In genomic region chr1:77991638-77992037, GRCh38 we compare ENCODE assay signal across 25 cellular contexts.
"Had no signal": no experiment of that assay in that cellular context is flagged by ENCODE, and none has a peak within 500 bp of the region (broad histone marks: within the 10 kb centered on the region; RNA-seq: fewer than 3 reads in every experiment).

No MANE protein-coding gene starts in this region.

- DNase-seq: activated CD4-positive, alpha-beta T cell treated with anti-CD3 and anti-CD28 coated beads for 36 hours; activated CD4-positive, alpha-beta T cell treated with anti-CD3 and anti-CD28 coated beads, Interleukin-2, amount 50 U/mL, for 4 hours; activated CD8-positive, alpha-beta memory T cell treated with anti-CD3 and anti-CD28 coated beads for 24 hours; activated CD8-positive, alpha-beta memory T cell treated with anti-CD3 and anti-CD28 coated beads, Interleukin-2, amount 50 U/mL, for 4 hours; activated T-cell treated with anti-CD3 and anti-CD28 coated beads, Interleukin-2, amount 50 U/mL, for 24 hours; aorta; brain microvascular endothelial cell; effector memory CD8-positive, alpha-beta T cell; heart left ventricle; left ventricle myocardium inferior; midbrain; ovary; psoas muscle; right cardiac atrium; stimulated activated CD4-positive, alpha-beta T cell treated with anti-CD3 and anti-CD28 coated beads, Interleukin-1b, Interleukin-23, amount 100 ng/mL, for 48 hours; substantia nigra; T-helper 1 cell; tibial artery; WERI-Rb-1 had no signal

- H3K27me3 Mint-ChIP-seq: activated CD4-positive, alpha-beta T cell treated with anti-CD3 and anti-CD28 coated beads for 36 hours; activated T-cell treated with anti-CD3 and anti-CD28 coated beads, Interleukin-2, amount 50 U/mL, for 24 hours; activated T-helper 17 cell treated with anti-CD3 and anti-CD28 coated beads, Interleukin-2, amount 50 U/mL, for 72 hours; central memory CD8-positive, alpha-beta T cell; effector memory CD8-positive, alpha-beta T cell; stimulated activated naive CD8-positive, alpha-beta T cell treated with anti-CD3 and anti-CD28 coated beads, Interleukin-15, Interleukin-2, amounts not matched to agents 100 ng/mL and 50 ng/mL, for 24 hours had no signal

- H3K9me3 ChIP-seq: heart left ventricle, left ventricle myocardium inferior, neutrophil, ovary, psoas muscle, tibial artery had no signal

- H3K27ac Mint-ChIP-seq: activated CD4-positive, alpha-beta T cell treated with anti-CD3 and anti-CD28 coated beads for 36 hours; activated naive CD4-positive, alpha-beta T cell treated with anti-CD3 and anti-CD28 coated beads, Interleukin-2, amount 50 U/mL, for 72 hours; activated T-cell treated with anti-CD3 and anti-CD28 coated beads, Interleukin-2, amount 50 U/mL, for 24 hours; effector memory CD8-positive, alpha-beta T cell; nephron; stimulated activated naive CD8-positive, alpha-beta T cell treated with anti-CD3 and anti-CD28 coated beads, Interleukin-15, Interleukin-2, amounts not matched to agents 100 ng/mL and 50 ng/mL, for 24 hours had no signal

- H3K4me3 ChIP-seq: heart left ventricle, left ventricle myocardium inferior, ovary, psoas muscle, tibial artery had no signal

- H3K27me3 ChIP-seq: brain microvascular endothelial cell, heart left ventricle, neutrophil, ovary, tibial artery had no signal

- H3K9me3 Mint-ChIP-seq: activated naive CD4-positive, alpha-beta T cell treated with anti-CD3 and anti-CD28 coated beads, Interleukin-2, amount 50 U/mL, for 72 hours; activated T-cell treated with anti-CD3 and anti-CD28 coated beads, Interleukin-2, amount 50 U/mL, for 24 hours; activated T-helper 17 cell treated with anti-CD3 and anti-CD28 coated beads, Interleukin-2, amount 50 U/mL, for 72 hours; central memory CD8-positive, alpha-beta T cell; effector memory CD8-positive, alpha-beta T cell; nephron; stimulated activated naive CD8-positive, alpha-beta T cell treated with anti-CD3 and anti-CD28 coated beads, Interleukin-15, Interleukin-2, amounts not matched to agents 100 ng/mL and 50 ng/mL, for 24 hours had no signal

- H3K4me3 Mint-ChIP-seq: activated CD4-positive, alpha-beta T cell treated with anti-CD3 and anti-CD28 coated beads for 36 hours; activated T-cell treated with anti-CD3 and anti-CD28 coated beads, Interleukin-2, amount 50 U/mL, for 24 hours; central memory CD8-positive, alpha-beta T cell; effector memory CD8-positive, alpha-beta T cell; nephron; stimulated activated naive CD8-positive, alpha-beta T cell treated with anti-CD3 and anti-CD28 coated beads, Interleukin-15, Interleukin-2, amounts not matched to agents 100 ng/mL and 50 ng/mL, for 24 hours had no signal

- H3K27ac ChIP-seq: brain microvascular endothelial cell, heart left ventricle, left ventricle myocardium inferior, neutrophil, ovary, psoas muscle, WERI-Rb-1 had no signal

- H3K36me3 Mint-ChIP-seq: activated naive CD4-positive, alpha-beta T cell treated with anti-CD3 and anti-CD28 coated beads, Interleukin-2, amount 50 U/mL, for 72 hours had no signal

- H3K36me3 ChIP-seq: brain microvascular endothelial cell, neutrophil, ovary, tibial artery had no signal

- ATAC-seq: activated CD4-positive, alpha-beta T cell treated with anti-CD3 and anti-CD28 coated beads for 36 hours; effector memory CD8-positive, alpha-beta T cell; heart left ventricle; psoas muscle; right cardiac atrium had no signal
